8 cellular contexts compared by ENCODE assay signal in the genomic region with DNA sequence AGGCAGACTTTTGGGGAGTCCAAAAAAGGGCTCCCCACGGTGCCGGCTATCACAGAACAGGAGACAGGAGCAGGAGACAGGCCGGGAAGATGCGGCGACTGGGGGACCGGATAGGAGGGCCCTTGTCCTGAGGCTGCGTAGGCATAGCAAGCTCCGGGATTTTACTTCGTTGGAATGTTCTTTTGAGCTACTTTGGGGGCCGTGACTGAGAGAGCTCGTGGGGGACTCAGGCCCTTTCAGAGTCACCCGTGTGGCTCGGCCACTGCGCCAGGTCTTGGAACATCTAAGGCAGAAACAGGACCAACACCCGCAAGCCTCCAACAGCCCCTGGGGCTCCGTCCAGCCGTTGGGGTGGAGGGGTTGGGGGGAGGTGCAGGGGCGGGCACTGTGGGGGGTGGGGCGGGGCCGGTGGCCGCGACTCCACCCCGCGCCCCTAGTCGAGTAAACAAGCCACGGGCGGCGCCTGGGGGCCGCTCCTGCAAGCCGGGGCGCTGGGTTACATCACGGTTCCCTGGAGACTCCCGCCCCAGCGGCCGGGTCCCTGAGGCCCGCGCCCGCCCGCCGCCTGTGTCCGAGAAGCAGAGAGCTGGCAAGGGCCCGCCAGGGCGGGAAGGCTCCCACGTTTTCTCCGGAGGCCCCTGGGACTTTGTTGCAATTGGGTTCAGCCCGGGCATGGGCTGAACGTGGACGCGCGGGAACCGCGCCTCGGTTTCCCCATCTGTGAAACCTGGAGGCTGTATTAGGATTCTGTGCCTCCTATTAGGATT. TPM values are rescaled to one million over a fixed set of nuclear protein-coding genes. Genes with fewer than 3 reads are reported as not detected.
DNase-seq lines count a peak whose midpoint lies in the region; ATAC-seq, FAIRE-seq and TF ChIP-seq lines count a peak whose summit lies in the region.

No MANE protein-coding gene starts in this region.

- H3K4me3 ChIP-seq in Peyer's patch (peak overlapping the region; percentile 13 to 45 (median 37)), pancreas (peak overlapping the region in 2 of 4 donors; percentile 20 to 26)

- peaks cover 0 to 61% (median 0%) of the 10 kb centered on the region in 4 donors for H3K4me1 ChIP-seq in Peyer's patch
- H3K4me1 ChIP-seq in pancreas: peaks cover 6 to 32% (median 9%) of the 10 kb centered on the region in 3 donors

- ATAC-seq in Right ventricle myocardium superior (ENCODE audit: poor library complexity): peak; percentile 44
- peak; percentile 20 to 62 (median 57) for ATAC-seq in pancreas
- no peak for ATAC-seq in HG03469 (IDR thresholded peaks at IDR 0.05; ENCODE audit: unreplicated experiment)

- no peak for TF ChIP-seq POLR2A in Peyer's patch (IDR thresholded peaks at IDR 0.05)

- no peaks in the 10 kb centered on the region for H3K36me3 ChIP-seq in Peyer's patch
- no peaks in the 10 kb centered on the region for H3K36me3 ChIP-seq in pancreas

- TF ChIP-seq CTCF in Peyer's patch (IDR thresholded peaks at IDR 0.05): no peak
- TF ChIP-seq CTCF in pancreas (IDR thresholded peaks at IDR 0.05): no peak

- H3K27ac ChIP-seq in Peyer's patch (peak overlapping the region; percentile 49 to 61 (median 58)), pancreas (peak overlapping the region; percentile 45 to 77 (median 52))

- no peaks in the 10 kb centered on the region for H3K9me3 ChIP-seq in Peyer's patch
- no peaks in the 10 kb centered on the region for H3K9me3 ChIP-seq in pancreas

- 28 to 29% methylated on average over 37 to 53 of the region's 53 CpGs for WGBS in pancreas, 2 donors

- no peaks in the 10 kb centered on the region for H3K27me3 ChIP-seq in Peyer's patch
- H3K27me3 ChIP-seq in pancreas: no peaks in the 10 kb centered on the region

- no peak for FAIRE-seq in pancreas (lab: Jason Lieb, UNC)

- intact Hi-C loops in Right ventricle myocardium superior (cut with DNase I) (no loop called here), pancreas (cut with DNase I) (no loop called here)

- DNase-seq in GM03348 (ENCODE audit: low spot score) (peak; percentile 57), Peyer's patch (peak; percentile 41 to 69 (median 59)), Right ventricle myocardium superior (peak; percentile 71), pancreas (peak in 2 of 6 donors; percentile 39 to 60), AG20443 (ENCODE audit: low spot score) (no peak), NCI-H187 (lab: John Stamatoyannopoulos, UW) (no peak)
- DNase-seq in stimulated activated CD8-positive, alpha-beta memory T cell treated with anti-CD3 and anti-CD28 coated beads, Interleukin-4, amount 100 ng/mL, for 48 hours: no peak

RNA-seq across cellular contexts. Expression of a gene that starts 23.3 kb away (rescaled TPM):
- total RNA-seq in Peyer's patch (10 to 100 TPM; 13.1 to 31.9 (median 26.7) TPM), Right ventricle myocardium superior (15.8 TPM), pancreas (10 to 100 TPM in 4 of 6 donors, 1 to 10 TPM in 2; 8.2 to 27.4 (median 16.3) TPM)
- 10 to 100 TPM in 1 of 2 donors, 1 to 10 TPM in 1; 7.9 to 11.1 TPM for polyA plus RNA-seq in pancreas

Comparison
In these comparisons a context has a peak if more than half of its experiments do, and no peak if none do; other contexts are left out.
1. DNase-seq: peak in GM03348 (single experiment), Peyer's patch (3 of 3) and Right ventricle myocardium superior (single experiment); none in AG20443 (single experiment), NCI-H187 (0 of 2) and stimulated activated CD8-positive, alpha-beta memory T cell treated with anti-CD3 and anti-CD28 coated beads, Interleukin-4, amount 100 ng/mL, for 48 hours (single experiment).